Comparison of ENCODE assay signal across 23 cellular contexts in genomic region chr2:236366049-236366387, GRCh38.
DNase-seq lines count a peak whose midpoint lies in the region; ATAC-seq, FAIRE-seq and TF ChIP-seq lines count a peak whose summit lies in the region.
"Had no signal": no experiment of that assay in that cellular context is flagged by ENCODE, and none has a peak within 500 bp of the region (broad histone marks: within the 10 kb centered on the region; RNA-seq: fewer than 3 reads in every experiment).

No MANE protein-coding gene starts in this region.

- intact Hi-C loops in GM12878 (cut with micrococcal nuclease; ENCODE audit: unreplicated experiment), result no loop called here

- H3K4me2 ChIP-seq in GM12878 (ENCODE audit: control insufficient read depth, insufficient read depth) (no peak overlapping the region), SK-N-SH (no peak overlapping the region)

- H3K36me3 Mint-ChIP-seq in stimulated activated effector memory CD8-positive, alpha-beta T cell treated with anti-CD3 and anti-CD28 coated beads, Interleukin-12 subunit alpha, Interleukin-12 subunit beta, amount 100 ng/mL, for 72 hours, result no peaks in the 10 kb centered on the region

- no peak for TF ChIP-seq RAD21 in GM12878 (IDR thresholded peaks at IDR 0.05; ENCODE audit: insufficient read depth, low read depth, low read length)
- TF ChIP-seq RAD21 in SK-N-SH (IDR thresholded peaks at IDR 0.05; ENCODE audit: low read length), result no peak

- H3F3A ChIP-seq in SK-N-SH (replicated peaks; ENCODE audit: insufficient read depth), result no peaks in the 10 kb centered on the region

- POLR2A ChIA-PET in GM12878 (lab: Charles Lee) (no interaction called here), SK-N-SH (lab: Yijun Ruan, JAX) (no interaction called here)

- H3K4me3 Mint-ChIP-seq in stimulated activated effector memory CD8-positive, alpha-beta T cell treated with anti-CD3 and anti-CD28 coated beads, Interleukin-12 subunit alpha, Interleukin-12 subunit beta, amount 100 ng/mL, for 72 hours, result peak overlapping the region; percentile 55

- H4K20me1 ChIP-seq in GM12878 (ENCODE audit: control insufficient read depth, insufficient read depth), result no peaks in the 10 kb centered on the region
- H4K20me1 ChIP-seq in SK-N-SH (ENCODE audit: insufficient read depth), result no peaks in the 10 kb centered on the region

- no peak for TF ChIP-seq POLR2A in GM12878 (IDR thresholded peaks at IDR 0.05; ENCODE audit: low read depth, low read length)

- H3K9me3 Mint-ChIP-seq in stimulated activated effector memory CD8-positive, alpha-beta T cell treated with anti-CD3 and anti-CD28 coated beads, Interleukin-12 subunit alpha, Interleukin-12 subunit beta, amount 100 ng/mL, for 72 hours, result no peaks in the 10 kb centered on the region

- H3K9ac ChIP-seq in GM12878 (ENCODE audit: control insufficient read depth, insufficient read depth, low read length), result no peak overlapping the region
- H3K9ac ChIP-seq in SK-N-SH, result no peak overlapping the region

- SMC1A ChIA-PET in GM12878 (lab: Charles Lee; ENCODE audit: uncharacterized antibody, unreplicated experiment), result no interaction called here

- no peaks in the 10 kb centered on the region for H3K79me2 ChIP-seq in GM12878 (ENCODE audit: control insufficient read depth, insufficient read depth, low read length)
- H3K79me2 ChIP-seq in SK-N-SH (ENCODE audit: insufficient read depth), result no peaks in the 10 kb centered on the region

- peak overlapping the region; percentile 62 for H3K27ac Mint-ChIP-seq in stimulated activated effector memory CD8-positive, alpha-beta T cell treated with anti-CD3 and anti-CD28 coated beads, Interleukin-12 subunit alpha, Interleukin-12 subunit beta, amount 100 ng/mL, for 72 hours
- H3K27ac Mint-ChIP-seq: progenitor cell of endocrine pancreas had no signal

- H3K9me3 ChIP-seq in GM12878 (replicated peaks; ENCODE audit: control insufficient read depth, insufficient read depth, low read length), result no peaks in the 10 kb centered on the region
- H3K9me3 ChIP-seq in SK-N-SH, result no peaks in the 10 kb centered on the region
- H3K9me3 ChIP-seq: suprapubic skin had no signal

- H3K27ac ChIP-seq in GM12878 (ENCODE audit: control insufficient read depth, insufficient read depth), result no peak overlapping the region
- H3K27ac ChIP-seq in SK-N-SH (ENCODE audit: low read depth in 2 of 2, low read length in 1 of 2), result no peak overlapping the region
- H3K27ac ChIP-seq: suprapubic skin had no signal

- H3K4me1 ChIP-seq in GM12878 (ENCODE audit: control insufficient read depth, insufficient read depth, low read length) (peaks cover 5% of the 10 kb centered on the region), SK-N-SH (ENCODE audit: control insufficient read depth in 1 of 2, insufficient read depth in 2 of 2, low read depth in 1 of 2, low read length in 1 of 2) (peaks cover 0 to 3% of the 10 kb centered on the region in 2 experiments; a peak in 1 of 4 replicates)
- H3K4me1 ChIP-seq: suprapubic skin had no signal

- BruUV-seq in GM12878 (replicated peaks; lab: Mats Ljungman, UMichigan), result no TSS peak

- peak; percentile 61 for DNase-seq in activated effector memory CD4-positive, alpha-beta T cell treated with anti-CD3 and anti-CD28 coated beads, Interleukin-2, amount 50 U/mL, for 16 hours
- no peak for DNase-seq in activated effector memory CD4-positive, alpha-beta T cell treated with Interleukin-2 at 50 U/mL for 16 hours
- no peak for DNase-seq in GM12878 (ENCODE audit: low read depth, low spot score)
- DNase-seq in stimulated activated effector memory CD8-positive, alpha-beta T cell treated with anti-CD3 and anti-CD28 coated beads, Interleukin-12 subunit alpha, Interleukin-12 subunit beta, amount 100 ng/mL, for 72 hours (ENCODE audit: low spot score in 2 of 2), result no peak
- DNase-seq in SK-N-SH, result no peak
- DNase-seq: ACHN; activated CD4-positive, alpha-beta T cell treated with anti-CD3 and anti-CD28 coated beads, Interleukin-2, amount 50 U/mL, for 1 hour; activated naive CD4-positive, alpha-beta T cell treated with anti-CD3 and anti-CD28 coated beads, Interleukin-2, amount 50 U/mL, for 16 hours; erythroblast; foreskin fibroblast; Karpas-422; left ventricle myocardium superior; NCI-H1048; NCI-H2029 treated with DMSO at 0.1 percent for 48 hours; NCI-H446; PC-3; SIG-M5 had no signal

- no peak for TF ChIP-seq CTCF in GM12878 (IDR thresholded peaks at IDR 0.05 in 2 of 3, conservative IDR thresholded peaks at IDR 0.05 in 1 of 3; ENCODE audit: control insufficient read depth in 2 of 3, extremely low read depth in 1 of 3, insufficient read depth in 1 of 3, low read depth in 3 of 3, low read length in 3 of 3)
- no peak for TF ChIP-seq CTCF in SK-N-SH (IDR thresholded peaks at IDR 0.05)

- RAD21 ChIA-PET in GM12878 (lab: Charles Lee; ENCODE audit: unreplicated experiment), result no interaction called here

- CTCF ChIA-PET in GM12878 (lab: Yijun Ruan, JAX), result no interaction called here
- CTCF ChIA-PET in SK-N-SH (lab: Yijun Ruan, JAX), result no interaction called here

- TF ChIP-seq EP300 in GM12878 (IDR thresholded peaks at IDR 0.05; ENCODE audit: borderline replicate concordance in 1 of 2, control insufficient read depth in 1 of 2, low read depth in 2 of 2, low read length in 2 of 2) (no peak), SK-N-SH (IDR thresholded peaks at IDR 0.05; ENCODE audit: borderline replicate concordance in 1 of 2, low read depth in 1 of 2, low read length in 1 of 2) (no peak)

- peaks cover 2 to 3% of the 10 kb centered on the region in 2 experiments; a peak in 2 of 4 replicates for H3K27me3 ChIP-seq in GM12878 (replicated peaks in 1 of 2; ENCODE audit: control insufficient read depth in 2 of 2, insufficient read depth in 2 of 2, low read length in 1 of 2)
- no peaks in the 10 kb centered on the region; the same call in 1 of the 2 replicates for H3K27me3 ChIP-seq in SK-N-SH (ENCODE audit: insufficient read depth)

- in situ Hi-C loops in GM12878 (cut with MboI), result no loop called here

- ATAC-seq in GM19351 (IDR thresholded peaks at IDR 0.05; ENCODE audit: unreplicated experiment) (peak; percentile 50), GM12878 (0 out of 3 replicates have a peak, but pooled peaks have one; percentile 21), HG02623 (IDR thresholded peaks at IDR 0.05; ENCODE audit: unreplicated experiment) (no peak), GM21576 (IDR thresholded peaks at IDR 0.05; ENCODE audit: unreplicated experiment) (no peak)
- peak; percentile 50 for ATAC-seq in stimulated activated effector memory CD8-positive, alpha-beta T cell treated with anti-CD3 and anti-CD28 coated beads, Interleukin-12 subunit alpha, Interleukin-12 subunit beta, amount 100 ng/mL, for 72 hours
- ATAC-seq: PC-3 had no signal

- H3K4me3 ChIP-seq in GM12878 (no peak overlapping the region), SK-N-SH (ENCODE audit: low read depth in 2 of 2, low read length in 1 of 2) (no peak overlapping the region)
- H3K4me3 ChIP-seq: suprapubic skin had no signal

- no peaks in the 10 kb centered on the region for H3K9me2 ChIP-seq in SK-N-SH

- H2AFZ ChIP-seq in GM12878 (ENCODE audit: control insufficient read depth, low read depth, low read length) (no peak overlapping the region), SK-N-SH (ENCODE audit: low read depth) (no peak overlapping the region)

- H3K36me3 ChIP-seq in GM12878 (ENCODE audit: control insufficient read depth in 2 of 2, insufficient read depth in 2 of 2, low read length in 1 of 2) (no peaks in the 10 kb centered on the region), SK-N-SH (replicated peaks in 1 of 2; ENCODE audit: control insufficient read depth in 1 of 2, insufficient read depth in 2 of 2, low read length in 1 of 2) (no peaks in the 10 kb centered on the region)
- H3K36me3 ChIP-seq: suprapubic skin had no signal

- peaks cover 48% of the 10 kb centered on the region for H3K4me1 Mint-ChIP-seq in stimulated activated effector memory CD8-positive, alpha-beta T cell treated with anti-CD3 and anti-CD28 coated beads, Interleukin-12 subunit alpha, Interleukin-12 subunit beta, amount 100 ng/mL, for 72 hours

- no peak for FAIRE-seq in GM12878 (lab: Jason Lieb, UNC)
- FAIRE-seq: urothelium cell line had no signal

- WGBS in GM12878 (ENCODE audit: insufficient coverage, insufficient replicate concordance, low lambda C conversion rate, missing lambda C conversion rate), result 2% methylated on average over 7 of the region's 7 CpGs
- WGBS in SK-N-SH (ENCODE audit: low lambda C conversion rate), result 50% methylated on average over 5 of the region's 7 CpGs

TF ChIP-seq in GM12878, 131 proteins besides CTCF, POLR2A, EP300 and RAD21 (continues in another document):
- TF ChIP-seq PAX5 (IDR thresholded peaks at IDR 0.05; ENCODE audit: borderline replicate concordance, low read depth, low read length) (no peak), ATF7 (IDR thresholded peaks at IDR 0.05; ENCODE audit: low read depth) (no peak), POLR2AphosphoS2 (IDR thresholded peaks at IDR 0.05; ENCODE audit: low read depth, low read length) (no peak), LARP7 (IDR thresholded peaks at IDR 0.05) (no peak), ETV6 (conservative IDR thresholded peaks at IDR 0.05 in 1 of 2, IDR thresholded peaks at IDR 0.05 in 1 of 2; ENCODE audit: borderline replicate concordance in 1 of 2, low read depth in 1 of 2) (no peak), STAT1 (conservative IDR thresholded peaks at IDR 0.05) (no peak), GATAD2B (conservative IDR thresholded peaks at IDR 0.05; ENCODE audit: low read depth) (no peak), KDM1A (IDR thresholded peaks at IDR 0.05; ENCODE audit: borderline replicate concordance) (no peak), FOS (IDR thresholded peaks at IDR 0.05; ENCODE audit: borderline replicate concordance, extremely low read depth, insufficient read length) (no peak), ZZZ3 (IDR thresholded peaks at IDR 0.05; ENCODE audit: control insufficient read depth, insufficient read length, low read depth) (no peak), PML (IDR thresholded peaks at IDR 0.05; ENCODE audit: low read length) (no peak)

TF ChIP-seq in SK-N-SH, 30 proteins besides CTCF, POLR2A, EP300 and RAD21 (continues in another document):
- TF ChIP-seq PBX3 (IDR thresholded peaks at IDR 0.05) (no peak), MEF2A (IDR thresholded peaks at IDR 0.05; ENCODE audit: borderline replicate concordance, low read depth) (no peak), POLR2AphosphoS5 (IDR thresholded peaks at IDR 0.05; ENCODE audit: low read depth, low read length) (no peak), GATA2 (CRISPR knock-in tag; IDR thresholded peaks at IDR 0.05) (no peak)

Comparison
In these comparisons a context has a peak if more than half of its experiments do, and no peak if none do; other contexts are left out.
1. ATAC-seq: peak in GM19351 (single experiment), GM12878 (single experiment) and stimulated activated effector memory CD8-positive, alpha-beta T cell treated with anti-CD3 and anti-CD28 coated beads, Interleukin-12 subunit alpha, Interleukin-12 subunit beta, amount 100 ng/mL, for 72 hours (single experiment); none in HG02623 (single experiment) and GM21576 (single experiment).